In the genomic region with DNA sequence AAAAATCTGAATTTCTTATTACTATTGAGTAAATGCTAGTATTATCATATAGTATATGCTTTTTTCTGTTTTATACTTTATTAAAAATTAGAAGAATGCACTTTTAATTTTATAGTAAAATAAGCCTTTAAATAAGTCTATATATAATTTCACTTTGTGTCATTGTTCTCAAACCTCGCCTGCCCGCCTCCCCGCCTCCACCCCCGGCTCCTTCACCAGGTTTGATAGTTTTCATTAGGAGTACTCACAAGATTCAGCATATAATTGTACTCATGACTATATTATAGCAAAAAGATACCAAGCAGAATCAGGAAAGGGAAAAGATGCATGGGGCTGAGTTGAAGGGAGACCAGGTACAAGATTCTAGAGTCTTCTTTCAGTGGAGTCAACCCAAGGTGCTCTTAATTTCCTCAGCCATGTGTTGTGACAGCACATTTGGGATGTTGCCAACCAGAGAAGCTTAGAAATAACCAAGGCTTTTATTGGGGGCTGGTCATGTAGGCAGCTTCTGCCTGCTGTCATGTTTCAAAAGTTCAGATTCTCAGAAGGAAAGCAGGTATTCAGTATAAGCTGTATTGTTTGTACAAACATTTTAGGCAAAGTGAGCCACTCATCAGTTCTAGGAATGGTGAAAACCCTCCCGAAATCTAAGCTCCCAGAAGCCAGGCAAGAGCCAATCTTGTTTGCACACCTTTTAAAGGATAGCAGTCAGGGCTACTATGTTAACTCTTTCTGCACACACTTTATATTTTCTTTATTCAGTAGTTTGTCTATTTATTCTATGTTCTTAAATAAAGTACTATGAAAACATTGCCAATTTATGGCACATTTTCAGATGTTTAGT, we compare ENCODE assay signal across 20 cellular contexts. TPM values are rescaled to one million over a fixed set of nuclear protein-coding genes. Genes with fewer than 3 reads are reported as not detected.
DNase-seq lines count a peak whose midpoint lies in the region; ATAC-seq, FAIRE-seq and TF ChIP-seq lines count a peak whose summit lies in the region.
"Had no signal": no experiment of that assay in that cellular context is flagged by ENCODE, and none has a peak within 500 bp of the region (broad histone marks: within the 10 kb centered on the region; RNA-seq: fewer than 3 reads in every experiment).

No MANE protein-coding gene starts in this region.

- in situ Hi-C loops in GM12878 (cut with MboI) = no loop called here

- no peak for TF ChIP-seq EP300 in SK-N-SH (IDR thresholded peaks at IDR 0.05; ENCODE audit: borderline replicate concordance in 1 of 2, low read depth in 1 of 2, low read length in 1 of 2)
- no peak for TF ChIP-seq EP300 in GM12878 (IDR thresholded peaks at IDR 0.05; ENCODE audit: borderline replicate concordance in 1 of 2, control insufficient read depth in 1 of 2, low read depth in 2 of 2, low read length in 2 of 2)

- no peaks in the 10 kb centered on the region for H3K9me2 ChIP-seq in SK-N-SH

- no TSS peak for BruUV-seq in GM12878 (replicated peaks; lab: Mats Ljungman, UMichigan)

- WGBS in SK-N-SH (ENCODE audit: low lambda C conversion rate) = 98% methylated on average over 5 of the region's 5 CpGs
- WGBS in GM12878 (ENCODE audit: insufficient coverage, insufficient replicate concordance, low lambda C conversion rate, missing lambda C conversion rate) = 91% methylated on average over 5 of the region's 5 CpGs
- 84 to 98% (median 96%) methylated on average over 5 of the region's 5 CpGs for WGBS in spleen, 5 donors

- FAIRE-seq in GM12878 (lab: Jason Lieb, UNC) (no peak), GM12891 (lab: Jason Lieb, UNC) (no peak)
- FAIRE-seq: H1, HepG2 had no signal

- TF ChIP-seq CTCF in SK-N-SH (IDR thresholded peaks at IDR 0.05) (no peak), GM12878 (IDR thresholded peaks at IDR 0.05 in 2 of 3, conservative IDR thresholded peaks at IDR 0.05 in 1 of 3; ENCODE audit: control insufficient read depth in 2 of 3, extremely low read depth in 1 of 3, insufficient read depth in 1 of 3, low read depth in 3 of 3, low read length in 3 of 3) (no peak), right atrium auricular region (IDR thresholded peaks at IDR 0.05) (no peak), spleen (IDR thresholded peaks at IDR 0.05 in 8 of 11, conservative IDR thresholded peaks at IDR 0.05 in 3 of 11) (no peak)

- H3K4me2 ChIP-seq in SK-N-SH (no peak overlapping the region), GM12878 (ENCODE audit: control insufficient read depth, insufficient read depth) (no peak overlapping the region)

- H3K4me3 ChIP-seq in SK-N-SH (ENCODE audit: low read depth in 2 of 2, low read length in 1 of 2) = no peak overlapping the region
- H3K4me3 ChIP-seq in GM12878 = no peak overlapping the region
- no peak overlapping the region for H3K4me3 ChIP-seq in right atrium auricular region
- no peak overlapping the region for H3K4me3 ChIP-seq in spleen

- TF ChIP-seq POLR2A in GM12878 (IDR thresholded peaks at IDR 0.05; ENCODE audit: low read depth, low read length) (no peak), GM12891 (IDR thresholded peaks at IDR 0.05; ENCODE audit: low read depth, low read length) (no peak), spleen (IDR thresholded peaks at IDR 0.05) (no peak)

- SMC1A ChIA-PET in GM12878 (lab: Charles Lee; ENCODE audit: uncharacterized antibody, unreplicated experiment) = interaction anchor here (0.9 to 1.9 kb wide), 2 partner anchors 8 to 9 kb away, joined by 3 to 9 read pairs; no protein-coding TSS in a partner anchor

- CTCF ChIA-PET in SK-N-SH (lab: Yijun Ruan, JAX) (no interaction called here), GM12878 (lab: Yijun Ruan, JAX) (interaction anchor here (0.7 kb wide), 1 partner anchor 13 kb away, joined by 3 read pairs; no protein-coding TSS in a partner anchor)

- intact Hi-C loops in GM12878 (cut with micrococcal nuclease; ENCODE audit: unreplicated experiment) (no loop called here), spleen (cut with DNase I; ENCODE audit: low total_unique reads) (no loop called here)

- POLR2A ChIA-PET in SK-N-SH (lab: Yijun Ruan, JAX) (no interaction called here), GM12878 (lab: Charles Lee) (interaction anchor here (0.6 to 0.7 kb wide), 2 partner anchors 8 to 11 kb away, joined by 3 to 8 read pairs; no protein-coding TSS in a partner anchor)

- H3K9me3 ChIP-seq in SK-N-SH (no peaks in the 10 kb centered on the region), GM12878 (replicated peaks; ENCODE audit: control insufficient read depth, insufficient read depth, low read length) (peaks cover 3% of the 10 kb centered on the region; the same call in 2 of the 3 replicates), right atrium auricular region (peaks cover 0 to under 1% of the 10 kb centered on the region in 2 donors), spleen (peaks cover 0 to 2% (median 0%) of the 10 kb centered on the region in 8 donors)
- H3K9me3 ChIP-seq: Caco-2 had no signal

- peaks cover 30% of the 10 kb centered on the region; the same call in 1 of the 2 replicates for H3K79me2 ChIP-seq in SK-N-SH (ENCODE audit: insufficient read depth)
- peaks cover 10% of the 10 kb centered on the region for H3K79me2 ChIP-seq in GM12878 (ENCODE audit: control insufficient read depth, insufficient read depth, low read length)

- no peaks in the 10 kb centered on the region for H3K27me3 ChIP-seq in SK-N-SH (ENCODE audit: insufficient read depth)
- no peaks in the 10 kb centered on the region for H3K27me3 ChIP-seq in GM12878 (replicated peaks in 1 of 2; ENCODE audit: control insufficient read depth in 2 of 2, insufficient read depth in 2 of 2, low read length in 1 of 2)
- no peaks in the 10 kb centered on the region for H3K27me3 ChIP-seq in right atrium auricular region
- H3K27me3 ChIP-seq in spleen (replicated peaks in 1 of 7) = no peaks in the 10 kb centered on the region

- H3K9ac ChIP-seq in SK-N-SH = no peak overlapping the region
- H3K9ac ChIP-seq in GM12878 (ENCODE audit: control insufficient read depth, insufficient read depth, low read length) = no peak overlapping the region

- peaks cover 7% of the 10 kb centered on the region for H3F3A ChIP-seq in SK-N-SH (replicated peaks; ENCODE audit: insufficient read depth)

- H3K27ac ChIP-seq in SK-N-SH (ENCODE audit: low read depth in 2 of 2, low read length in 1 of 2) (no peak overlapping the region), GM12878 (ENCODE audit: control insufficient read depth, insufficient read depth) (no peak overlapping the region; the same call in 1 of the 2 replicates), right atrium auricular region (peak overlapping the region; percentile 50 to 56), spleen (no peak overlapping the region)

- ATAC-seq in SK-N-SH treated with all-trans-retinoic acid at 6 μM for 48 hours = no peak
- peak; percentile 48 for ATAC-seq in GM12878
- ATAC-seq: HepG2, Panc1, T-helper 17 cell had no signal

- no peak for TF ChIP-seq RAD21 in SK-N-SH (IDR thresholded peaks at IDR 0.05; ENCODE audit: low read length)
- TF ChIP-seq RAD21 in GM12878 (IDR thresholded peaks at IDR 0.05; ENCODE audit: insufficient read depth, low read depth, low read length) = no peak

- DNase-seq in SK-N-SH (no peak), M059J (ENCODE audit: low read depth) (peak; percentile 14), GM12878 (ENCODE audit: low read depth, low spot score) (no peak), right atrium auricular region (ENCODE audit: low spot score) (no peak), globus pallidus (ENCODE audit: low spot score) (no peak), GM12891 (ENCODE audit: insufficient read length, low spot score) (no peak), spleen (no peak)
- DNase-seq: ACHN; Caco-2; CD4-positive, CD25-positive, alpha-beta regulatory T cell; DMS53; MM.1S; NCI-H187; NCI-H774; SHP77 treated with DMSO at 0.1 percent for 48 hours; T-helper 17 cell had no signal

- H2AFZ ChIP-seq in SK-N-SH (ENCODE audit: low read depth) (no peak overlapping the region), GM12878 (ENCODE audit: control insufficient read depth, low read depth, low read length) (no peak overlapping the region)

- H4K20me1 ChIP-seq in SK-N-SH (ENCODE audit: insufficient read depth) (no peaks in the 10 kb centered on the region), GM12878 (ENCODE audit: control insufficient read depth, insufficient read depth) (no peaks in the 10 kb centered on the region)

- H3K36me3 ChIP-seq in SK-N-SH (replicated peaks in 1 of 2; ENCODE audit: control insufficient read depth in 1 of 2, insufficient read depth in 2 of 2, low read length in 1 of 2) (peaks cover 10 to 35% of the 10 kb centered on the region in 2 experiments), GM12878 (ENCODE audit: control insufficient read depth in 2 of 2, insufficient read depth in 2 of 2, low read length in 1 of 2) (peaks cover 0 to 8% of the 10 kb centered on the region in 2 experiments; a peak in 1 of 4 replicates), right atrium auricular region (peaks cover 4% of the 10 kb centered on the region), spleen (peaks cover 0 to 33% (median 4%) of the 10 kb centered on the region in 6 donors)

- RAD21 ChIA-PET in GM12878 (lab: Charles Lee; ENCODE audit: unreplicated experiment) = interaction anchor here (1.4 kb wide), 1 partner anchor 11 kb away, joined by 3 read pairs; no protein-coding TSS in a partner anchor

- H3K4me1 ChIP-seq in SK-N-SH (ENCODE audit: control insufficient read depth in 1 of 2, insufficient read depth in 2 of 2, low read depth in 1 of 2, low read length in 1 of 2) = peaks cover 0 to 6% of the 10 kb centered on the region in 2 experiments; a peak in 1 of 4 replicates
- no peaks in the 10 kb centered on the region for H3K4me1 ChIP-seq in GM12878 (ENCODE audit: control insufficient read depth, insufficient read depth, low read length)
- peaks cover 0 to 18% of the 10 kb centered on the region in 2 donors for H3K4me1 ChIP-seq in right atrium auricular region
- H3K4me1 ChIP-seq in spleen = peaks cover 0 to 46% (median 15%) of the 10 kb centered on the region in 6 donors
- H3K4me1 ChIP-seq: Caco-2 had no signal

RNA-seq across cellular contexts. Expression of a gene that starts 12.3 kb away (rescaled TPM):
- polyA plus RNA-seq in SK-N-SH (2012; rRNA removed) = 2.8 and 3.4 TPM in 2 replicates
- polyA plus RNA-seq in SK-N-SH (2012; cell fraction: cytosol; rRNA removed) = 4.0 TPM in 2 replicates
- polyA plus RNA-seq in SK-N-SH (2012; cell fraction: nucleus; rRNA removed) = 4.7 and 6.9 TPM in 2 replicates
- total RNA-seq in M059J (2014; rRNA removed; shearing (Covaris generic)) = 9.3 and 11.0 TPM in 2 replicates
- total RNA-seq in GM12878 (2013; cell fraction: nucleolus; rRNA removed) = 116 and 122 TPM in 2 replicates
- total RNA-seq in GM12878 (2014; rRNA removed) = 16.4 and 17.4 TPM in 2 replicates
- total RNA-seq in GM12878 (2014; rRNA removed; fragmentation: Illumina TruSeq; extraction: Trizol) = 15.4 and 17.0 TPM in 2 replicates
- total RNA-seq in GM12878 (2021) = 30.5 and 31.3 TPM in 2 replicates
- 3.3 TPM for polyA plus RNA-seq in GM12878 (2011; ENCODE audit: low read depth)
- polyA plus RNA-seq in GM12878 (2011; rRNA removed) = 21.1 and 32.2 TPM in 2 replicates
- 9.8 and 10.6 TPM in 2 replicates for polyA plus RNA-seq in GM12878 (2011; cell fraction: cytosol; rRNA removed)
- polyA plus RNA-seq in GM12878 (2011; cell fraction: nucleus; rRNA removed) = 15.3 and 16.5 TPM in 2 replicates
- 5.7 and 6.2 TPM in 2 replicates for polyA plus RNA-seq in GM12878 (2012)
- 12.9 and 13.9 TPM in 2 replicates for polyA plus RNA-seq in GM12878 (2014; fragmentation: Illumina TruSeq; extraction: Trizol)
- polyA plus RNA-seq in GM12878 (2014; fragmentation: Nextera tagmentation; extraction: Ambion mirVana) = 1 to 10 TPM; 1.9 to 3.9 TPM
- 9.0 and 9.8 TPM in 2 replicates for polyA plus RNA-seq in GM12878 (2014; rRNA removed)
- polyA plus RNA-seq in GM12878 (2016; fragmentation: Nextera tagmentation; extraction: Ambion mirVana) = 10 to 100 TPM; 20.2 to 21.2 TPM
- 50.0 and 50.3 TPM in 2 replicates for polyA minus RNA-seq in GM12878 (2011; rRNA and poly(A)+ RNA removed)
- 10.4 and 11.6 TPM in 2 replicates for polyA minus RNA-seq in GM12878 (2011; cell fraction: cytosol; rRNA and poly(A)+ RNA removed)
- polyA minus RNA-seq in GM12878 (2011; cell fraction: nucleus; rRNA and poly(A)+ RNA removed) = 49.1 and 74.1 TPM in 2 replicates
- total RNA-seq in right atrium auricular region = 10 to 100 TPM; 38.6 to 74.8 TPM
- polyA plus RNA-seq in GM12891 (2012; ENCODE audit: low read depth, missing spikeins) = 5.3 TPM
- total RNA-seq in spleen = 10 to 100 TPM; 34.7 to 71.1 (median 50.9) TPM
- polyA plus RNA-seq in spleen = 1 to 10 TPM; 3.4 to 4.9 (median 4.2) TPM

RNA-seq across cellular contexts. Expression of a gene that starts 12.9 kb away (rescaled TPM):
- polyA plus RNA-seq in SK-N-SH (2012; rRNA removed) (2.6 and 4.0 TPM in 2 replicates), GM12878 (2011; rRNA removed) (29.8 and 43.7 TPM in 2 replicates), GM12878 (2014; fragmentation: Illumina TruSeq; extraction: Trizol) (16.5 and 20.1 TPM in 2 replicates), GM12878 (2014; fragmentation: Nextera tagmentation; extraction: Ambion mirVana) (1 to 10 TPM; 4.8 to 5.2 TPM), GM12878 (2014; rRNA removed) (9.0 and 10.0 TPM in 2 replicates), GM12878 (2016; fragmentation: Nextera tagmentation; extraction: Ambion mirVana) (10 to 100 TPM; 14.2 to 16.4 TPM), spleen (1 to 10 TPM; 2.1 to 3.4 (median 3.1) TPM)
- 4.5 and 4.9 TPM in 2 replicates for polyA plus RNA-seq in SK-N-SH (2012; cell fraction: cytosol; rRNA removed)
- 1.5 and 3.1 TPM in 2 replicates for polyA plus RNA-seq in SK-N-SH (2012; cell fraction: nucleus; rRNA removed)
- total RNA-seq in M059J (2014; rRNA removed; shearing (Covaris generic)) = 6.9 and 10.4 TPM in 2 replicates
- 39.2 and 43.5 TPM in 2 replicates for total RNA-seq in GM12878 (2013; cell fraction: nucleolus; rRNA removed)
- total RNA-seq in GM12878 (2014; rRNA removed) (13.9 and 16.9 TPM in 2 replicates), GM12878 (2014; rRNA removed; fragmentation: Illumina TruSeq; extraction: Trizol) (18.7 and 18.9 TPM in 2 replicates), GM12878 (2021) (11.4 and 12.9 TPM in 2 replicates), right atrium auricular region (1 to 10 TPM; 4.9 to 7.4 TPM), spleen (1 to 10 TPM; 5.2 to 8.3 (median 6.4) TPM)
- 3.9 TPM for polyA plus RNA-seq in GM12878 (2011; ENCODE audit: low read depth)
- 13.0 and 16.5 TPM in 2 replicates for polyA plus RNA-seq in GM12878 (2011; cell fraction: cytosol; rRNA removed)
- polyA plus RNA-seq in GM12878 (2011; cell fraction: nucleus; rRNA removed) = 19.5 and 20.5 TPM in 2 replicates
- polyA plus RNA-seq in GM12878 (2012) = 5.0 and 8.0 TPM in 2 replicates
- polyA minus RNA-seq in GM12878 (2011; rRNA and poly(A)+ RNA removed) = 28.1 and 36.0 TPM in 2 replicates
- 8.7 and 11.2 TPM in 2 replicates for polyA minus RNA-seq in GM12878 (2011; cell fraction: cytosol; rRNA and poly(A)+ RNA removed)
- polyA minus RNA-seq in GM12878 (2011; cell fraction: nucleus; rRNA and poly(A)+ RNA removed) = 13.1 and 16.7 TPM in 2 replicates
- polyA plus RNA-seq in GM12891 (2012; ENCODE audit: low read depth, missing spikeins) = 6.6 TPM

Comparison
In these comparisons a context has a peak if more than half of its experiments do, and no peak if none do; other contexts are left out.
1. H3K27ac ChIP-seq: peak in right atrium auricular region (2 of 2); none in SK-N-SH (0 of 2), GM12878 (single experiment) and spleen (0 of 8).